Comparison of ENCODE assay signal across 8 cellular contexts in the genomic region with DNA sequence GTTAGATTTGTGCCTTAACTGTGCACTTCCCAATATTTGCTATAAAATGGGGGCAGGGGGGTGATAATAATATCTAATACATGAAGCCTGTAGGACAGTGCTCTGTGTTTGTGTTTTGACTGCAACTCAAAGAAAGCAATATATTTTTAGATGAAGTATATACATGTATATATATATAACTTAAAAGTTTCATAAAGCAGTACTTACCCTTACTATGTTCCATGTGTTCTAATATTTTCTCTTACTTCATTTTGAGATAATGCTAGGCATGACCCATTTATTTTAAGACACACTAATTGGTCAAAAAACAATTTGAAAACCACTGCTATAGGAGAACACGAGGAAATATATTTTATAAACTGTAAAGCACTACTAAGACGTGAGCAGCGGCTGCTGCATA. TPM values are rescaled to one million over a fixed set of nuclear protein-coding genes. Genes with fewer than 3 reads are reported as not detected.
DNase-seq lines count a peak whose midpoint lies in the region; TF ChIP-seq lines count a peak whose summit lies in the region.
"Had no signal": no experiment of that assay in that cellular context is flagged by ENCODE, and none has a peak within 500 bp of the region (broad histone marks: within the 10 kb centered on the region; RNA-seq: fewer than 3 reads in every experiment).

No MANE protein-coding gene starts in this region.

- H3K4me3 ChIP-seq in HAP-1 = peak overlapping the region; percentile 96
- peak overlapping the region; percentile 79 for H3K4me3 ChIP-seq in WI38 (ENCODE audit: low read depth, low read length)
- peak overlapping the region; percentile 93 for H3K4me3 ChIP-seq in foreskin fibroblast (ENCODE audit: low read depth in 1 of 2, low read length in 2 of 2)
- H3K4me3 ChIP-seq in skeletal muscle tissue (ENCODE audit: low read length in 3 of 3) = peak overlapping the region; percentile 97 to 100 (median 98)

- no peak for TF ChIP-seq CTCF in WI38 (IDR thresholded peaks at IDR 0.05; ENCODE audit: low read depth, low read length)
- no peak for TF ChIP-seq CTCF in foreskin fibroblast (IDR thresholded peaks at IDR 0.05; ENCODE audit: low read depth, low read length)

- H3K27me3 ChIP-seq in HAP-1 (ENCODE audit: low read depth) = no peaks in the 10 kb centered on the region
- H3K27me3 ChIP-seq in skeletal muscle tissue (ENCODE audit: control insufficient read depth in 3 of 3, insufficient read depth in 3 of 3, low read length in 3 of 3) = no peaks in the 10 kb centered on the region

- peak overlapping the region; percentile 40 to 99 (median 99) for H3K9ac ChIP-seq in skeletal muscle tissue (ENCODE audit: low read depth in 1 of 3, low read length in 3 of 3)

- no peak overlapping the region for H3K27ac ChIP-seq in skeletal muscle tissue (ENCODE audit: low read depth, low read length)

- H3K9me3 ChIP-seq in HAP-1 (no peaks in the 10 kb centered on the region), skeletal muscle tissue (ENCODE audit: control insufficient read depth in 3 of 3, low read length in 3 of 3) (no peaks in the 10 kb centered on the region)

- in situ Hi-C loops in HAP-1 (cut with MboI; ENCODE audit: low sequenced_read_pairs) = no loop called here

- H3K36me3 ChIP-seq in HAP-1 (replicated peaks) (peaks cover 42% of the 10 kb centered on the region), skeletal muscle tissue (ENCODE audit: control insufficient read depth in 3 of 3, insufficient read depth in 3 of 3, low read length in 3 of 3) (peaks cover 10 to 13% (median 10%) of the 10 kb centered on the region in 3 donors)

- DNase-seq in HAP-1 (ENCODE audit: low spot score in 2 of 2) (no peak), foreskin fibroblast (peak in 1 of 2 donors; percentile 12), NOMO-1 (lab: John Stamatoyannopoulos, UW; ENCODE audit: unreplicated experiment in 2 of 2) (no peak), NCI-H1436 treated with DMSO at 0.1 percent for 48 hours (lab: John Stamatoyannopoulos, UW) (no peak), NCI-H2171 (lab: John Stamatoyannopoulos, UW) (no peak)
- DNase-seq: amniotic stem cell had no signal

- peaks cover 11% of the 10 kb centered on the region for H3K4me1 ChIP-seq in HAP-1
- peaks cover 45 to 62% (median 50%) of the 10 kb centered on the region in 3 donors for H3K4me1 ChIP-seq in skeletal muscle tissue (ENCODE audit: control insufficient read depth in 3 of 3, insufficient read depth in 3 of 3, low read length in 3 of 3)

RNA-seq across cellular contexts. Expression of a gene that starts 2.4 kb away (rescaled TPM):
- total RNA-seq in skeletal muscle tissue = 4.2 TPM

RNA-seq across cellular contexts. Expression of a gene that starts 14.9 kb away (rescaled TPM):
- total RNA-seq in skeletal muscle tissue = 4,748 TPM

RNA-seq across cellular contexts. Expression of a gene that starts 35.5 kb away (rescaled TPM):
- 15.1 TPM for total RNA-seq in skeletal muscle tissue

RNA-seq across cellular contexts. Expression of a gene that starts 53.6 kb away (rescaled TPM):
- total RNA-seq in skeletal muscle tissue = 9.9 TPM
